In genomic region chr3:160061525-160061924, GRCh38 we compare ENCODE assay signal across 1 cellular context.
TF ChIP-seq lines count a peak whose summit lies in the region.

No MANE protein-coding gene starts in this region.

TF ChIP-seq in HepG2, 621 proteins besides CTCF, POLR2A, EP300 and RAD21 (continued from another document):
- peak; percentile 40; the same call in 1 of the 2 replicates for TF ChIP-seq MNT (IDR thresholded peaks at IDR 0.05)
